ENCODE assay signal across 22 cellular contexts in the genomic region with DNA sequence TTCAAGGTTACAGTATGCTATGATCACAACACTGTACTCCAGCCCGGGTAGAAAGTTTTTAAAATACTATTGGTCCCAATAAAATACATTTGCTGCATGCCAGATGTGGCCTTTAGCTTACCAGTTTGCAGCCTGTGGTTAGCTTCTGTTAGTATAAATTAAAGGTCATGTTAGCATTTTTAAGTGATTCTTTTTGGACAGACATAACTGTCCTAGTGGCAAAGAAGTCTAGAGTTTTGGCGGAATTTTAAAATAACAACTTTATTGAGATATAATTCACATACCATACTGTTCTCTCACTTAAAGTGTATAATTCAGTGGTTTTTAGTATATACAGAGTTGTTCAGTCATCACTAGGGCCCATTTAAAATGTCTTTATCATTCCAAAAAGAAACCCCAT.
"Had no signal": no experiment of that assay in that cellular context is flagged by ENCODE, and none has a peak within 500 bp of the region (broad histone marks: within the 10 kb centered on the region; RNA-seq: fewer than 3 reads in every experiment).

No MANE protein-coding gene starts in this region.

- H3K4me3 Mint-ChIP-seq: dendritic cell treated with granulocyte-macrophage colony-stimulating factor and Interleukin-4, amounts not matched to agents 40 ng/mL and 50 ng/mL, for 4 days; nephron progenitor cell; T-cell had no signal

- H3K4me3 ChIP-seq: lung, sigmoid colon, spleen, tibial artery had no signal

- H3K27ac Mint-ChIP-seq: dendritic cell treated with granulocyte-macrophage colony-stimulating factor and Interleukin-4, amounts not matched to agents 40 ng/mL and 50 ng/mL, for 4 days; nephron progenitor cell had no signal

- H3K9me3 Mint-ChIP-seq: dendritic cell treated with granulocyte-macrophage colony-stimulating factor and Interleukin-4, amounts not matched to agents 40 ng/mL and 50 ng/mL, for 4 days; nephron progenitor cell; T-cell had no signal

- H3K27me3 Mint-ChIP-seq: dendritic cell treated with granulocyte-macrophage colony-stimulating factor and Interleukin-4, amounts not matched to agents 40 ng/mL and 50 ng/mL, for 4 days; T-cell had no signal

- ATAC-seq: T-cell had no signal

- H3K9ac ChIP-seq: SK-N-SH had no signal

- H3K4me1 Mint-ChIP-seq: nephron progenitor cell, T-cell had no signal

- FAIRE-seq: urothelium cell line had no signal

- H3K27me3 ChIP-seq: sigmoid colon, spleen, tibial artery had no signal

- DNase-seq: activated CD4-positive, alpha-beta T cell treated with anti-CD3 and anti-CD28 coated beads for 48 hours; activated CD4-positive, CD25-positive, alpha-beta regulatory T cell; aorta; effector CD8-positive, alpha-beta T cell; foreskin melanocyte; glutamatergic neuron; hippocampal formation; islet precursor cell; nephron progenitor cell; nucleus accumbens; sigmoid colon; SK-N-SH; spleen; stimulated activated CD4-positive, alpha-beta T cell treated with anti-CD3 and anti-CD28 coated beads, Interleukin-4, amount 100 ng/mL, for 4 hours; stimulated activated naive CD4-positive, alpha-beta T cell; substantia nigra; T-cell; T-helper 9 cell; tibial artery had no signal

- H3K4me1 ChIP-seq: sigmoid colon, tibial artery had no signal

- H3K4me2 ChIP-seq: SK-N-SH had no signal

- H3K27ac ChIP-seq: sigmoid colon, spleen, tibial artery had no signal

- H3K9me3 ChIP-seq: sigmoid colon, SK-N-SH, spleen, tibial artery had no signal
